ENCODE assay signal across 14 cellular contexts in genomic region chr13:76619631-76620030, GRCh38.
"Had no signal": no experiment of that assay in that cellular context is flagged by ENCODE, and none has a peak within 500 bp of the region (broad histone marks: within the 10 kb centered on the region; RNA-seq: fewer than 3 reads in every experiment).

No MANE protein-coding gene starts in this region.

- H3K79me2 ChIP-seq: hepatocyte had no signal

- H3K4me2 ChIP-seq: hepatocyte, smooth muscle cell had no signal

- H2AFZ ChIP-seq: hepatocyte had no signal

- H3K27ac ChIP-seq: dorsolateral prefrontal cortex, hepatocyte had no signal

- H3K4me3 ChIP-seq: dorsolateral prefrontal cortex, hepatocyte, smooth muscle cell had no signal

- ATAC-seq: left colon; left ventricle myocardium superior; naive thymus-derived CD4-positive, alpha-beta T cell; right cardiac atrium had no signal

- H3K27me3 ChIP-seq: dorsolateral prefrontal cortex had no signal

- DNase-seq: cortex of kidney; dorsolateral prefrontal cortex; effector CD8-positive, alpha-beta T cell; foreskin melanocyte; head of caudate nucleus; left colon; left ventricle myocardium superior; naive thymus-derived CD4-positive, alpha-beta T cell; posterior cingulate gyrus; right cardiac atrium; stimulated activated CD4-positive, alpha-beta T cell treated with anti-CD3 and anti-CD28 coated beads, Interleukin-2, amount 100 ng/mL, for 48 hours; stimulated activated naive CD4-positive, alpha-beta T cell treated with Interleukin-2 at 50 U/mL for 16 hours had no signal
